Comparison of ENCODE assay signal across 16 cellular contexts in genomic region chr1:194052514-194053333, GRCh38.
A peak's percentile ranks its signal among the peaks of the same experiment; 100 is the strongest.
DNase-seq lines count a peak whose midpoint lies in the region; ATAC-seq and TF ChIP-seq lines count a peak whose summit lies in the region.
"Had no signal": no experiment of that assay in that cellular context is flagged by ENCODE, and none has a peak within 500 bp of the region (broad histone marks: within the 10 kb centered on the region; RNA-seq: fewer than 3 reads in every experiment).

No MANE protein-coding gene starts in this region.

- peaks cover 14% of the 10 kb centered on the region for H3K36me3 Mint-ChIP-seq in activated CD8-positive, alpha-beta memory T cell treated with anti-CD3 and anti-CD28 coated beads, Interleukin-2, amount 10 ng/mL, durations not matched to agents 7 days and 5 days
- H3K36me3 Mint-ChIP-seq in T-helper 17 cell (ENCODE audit: low read depth) (no peaks in the 10 kb centered on the region), HFFc6 (ENCODE audit: low read depth) (no peaks in the 10 kb centered on the region)
- H3K36me3 Mint-ChIP-seq in naive thymus-derived CD8-positive, alpha-beta T cell = peaks cover 0 to 2% (median 0%) of the 10 kb centered on the region in 3 donors

- peak overlapping the region; percentile 60 for H3K4me3 Mint-ChIP-seq in activated CD8-positive, alpha-beta memory T cell treated with anti-CD3 and anti-CD28 coated beads, Interleukin-2, amount 10 ng/mL, durations not matched to agents 7 days and 5 days
- H3K4me3 Mint-ChIP-seq in T-helper 17 cell = peak overlapping the region; percentile 66
- H3K4me3 Mint-ChIP-seq in naive thymus-derived CD8-positive, alpha-beta T cell = peak overlapping the region; percentile 34 to 81 (median 66)
- H3K4me3 Mint-ChIP-seq in HFFc6 = no peak overlapping the region

- no peak for DNase-seq in activated CD8-positive, alpha-beta memory T cell treated with anti-CD3 and anti-CD28 coated beads, Interleukin-2, amount 10 ng/mL, durations not matched to agents 7 days and 5 days
- DNase-seq in activated CD8-positive, alpha-beta memory T cell treated with anti-CD3 and anti-CD28 coated beads, Interleukin-2, amount 50 U/mL, for 4 hours = no peak
- DNase-seq in T-helper 17 cell (no peak), erythroblast (lab: John Stamatoyannopoulos, UW) (no peak), HFFc6 (no peak), pons (ENCODE audit: low spot score) (no peak)
- DNase-seq in naive thymus-derived CD8-positive, alpha-beta T cell = peak in 3 of 10 donors; percentile 35 to 52 (median 38)
- DNase-seq: activated CD4-positive, alpha-beta T cell treated with anti-CD3 and anti-CD28 coated beads, Interleukin-2, amount 50 U/mL, for 1 hour; DMS153; mesendoderm; NCI-H526 treated with DMSO at 0.1 percent for 48 hours; psoas muscle; stimulated activated CD4-positive, alpha-beta T cell treated with anti-CD3 and anti-CD28 coated beads, Interleukin-4, amount 100 ng/mL, for 24 hours had no signal

- H3K9me3 Mint-ChIP-seq in activated CD8-positive, alpha-beta memory T cell treated with anti-CD3 and anti-CD28 coated beads, Interleukin-2, amount 10 ng/mL, durations not matched to agents 7 days and 5 days (ENCODE audit: low read depth) = no peaks in the 10 kb centered on the region
- peaks cover 0 to 2% (median 0%) of the 10 kb centered on the region in 9 donors for H3K9me3 Mint-ChIP-seq in naive thymus-derived CD8-positive, alpha-beta T cell
- no peaks in the 10 kb centered on the region for H3K9me3 Mint-ChIP-seq in HFFc6

- peak overlapping the region; percentile 88 for H3K27ac Mint-ChIP-seq in activated CD8-positive, alpha-beta memory T cell treated with anti-CD3 and anti-CD28 coated beads, Interleukin-2, amount 10 ng/mL, durations not matched to agents 7 days and 5 days
- H3K27ac Mint-ChIP-seq in T-helper 17 cell (peak overlapping the region; percentile 79), HFFc6 (no peak overlapping the region)
- peak overlapping the region; percentile 84 to 99 (median 95) for H3K27ac Mint-ChIP-seq in naive thymus-derived CD8-positive, alpha-beta T cell

- H3K9me3 ChIP-seq in T-helper 17 cell (ENCODE audit: control insufficient read depth, low read length, poor library complexity, severe bottlenecking) = no peaks in the 10 kb centered on the region
- H3K9me3 ChIP-seq: A549, HAP-1, psoas muscle had no signal

- no peak for TF ChIP-seq CTCF in HFFc6 (IDR thresholded peaks at IDR 0.05)

- no peak for TF ChIP-seq POLR2A in erythroblast (IDR thresholded peaks at IDR 0.05; ENCODE audit: low read length)

- POLR2A ChIA-PET in naive thymus-derived CD8-positive, alpha-beta T cell (lab: Charles Lee) = interaction anchor here (0.9 to 1.0 kb wide), 2 partner anchors 12 to 16 kb away, joined by 3 to 4 read pairs; no protein-coding TSS in a partner anchor

- H3K27me3 Mint-ChIP-seq in activated CD8-positive, alpha-beta memory T cell treated with anti-CD3 and anti-CD28 coated beads, Interleukin-2, amount 10 ng/mL, durations not matched to agents 7 days and 5 days = no peaks in the 10 kb centered on the region
- H3K27me3 Mint-ChIP-seq in T-helper 17 cell (no peaks in the 10 kb centered on the region), HFFc6 (ENCODE audit: insufficient read depth) (no peaks in the 10 kb centered on the region)
- H3K27me3 Mint-ChIP-seq in naive thymus-derived CD8-positive, alpha-beta T cell = no peaks in the 10 kb centered on the region

- ATAC-seq in activated CD8-positive, alpha-beta memory T cell treated with anti-CD3 and anti-CD28 coated beads, Interleukin-2, amount 10 ng/mL, durations not matched to agents 7 days and 5 days = peak; percentile 65
- ATAC-seq in HG02623 (IDR thresholded peaks at IDR 0.05; ENCODE audit: unreplicated experiment) = peak; percentile 44
- ATAC-seq in T-helper 17 cell = peak; percentile 39
- ATAC-seq in naive thymus-derived CD8-positive, alpha-beta T cell = peak; percentile 47 to 58
- ATAC-seq: A549, psoas muscle had no signal

- H3K4me1 Mint-ChIP-seq in activated CD8-positive, alpha-beta memory T cell treated with anti-CD3 and anti-CD28 coated beads, Interleukin-2, amount 10 ng/mL, durations not matched to agents 7 days and 5 days = peaks cover 29% of the 10 kb centered on the region
- H3K4me1 Mint-ChIP-seq in T-helper 17 cell = peaks cover 39% of the 10 kb centered on the region
- peaks cover 36 to 69% (median 60%) of the 10 kb centered on the region in 4 donors for H3K4me1 Mint-ChIP-seq in naive thymus-derived CD8-positive, alpha-beta T cell
- peaks cover 14% of the 10 kb centered on the region for H3K4me1 Mint-ChIP-seq in HFFc6 (ENCODE audit: low read depth)

- CTCF ChIA-PET in activated CD8-positive, alpha-beta memory T cell treated with anti-CD3 and anti-CD28 coated beads, Interleukin-2, amount 10 ng/mL, durations not matched to agents 7 days and 5 days (lab: Charles Lee) = interaction anchor here (1.2 kb wide), 1 partner anchor 16 kb away, joined by 4 read pairs; no protein-coding TSS in a partner anchor
